ENCODE assay signal across 18 cellular contexts in the genomic region with DNA sequence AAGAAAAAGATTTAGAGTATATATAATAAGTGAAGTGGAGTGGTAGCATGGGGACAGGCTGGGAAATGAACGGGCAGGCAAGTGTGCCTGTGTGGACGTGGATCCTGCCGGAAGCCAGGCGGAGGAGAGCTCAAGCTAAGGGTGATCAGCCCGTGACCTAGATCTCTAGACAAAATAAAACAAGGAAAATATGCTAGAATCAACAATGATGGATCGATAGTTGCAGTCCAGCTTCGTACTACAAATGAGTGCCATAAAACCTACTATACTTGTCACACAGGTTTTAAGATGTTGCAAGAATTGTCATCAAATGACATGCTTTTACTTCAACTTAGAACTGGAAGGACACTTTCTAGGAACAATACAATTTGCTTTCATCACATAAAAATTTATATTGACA. TPM values are rescaled to one million over a fixed set of nuclear protein-coding genes. Genes with fewer than 3 reads are reported as not detected.
"Had no signal": no experiment of that assay in that cellular context is flagged by ENCODE, and none has a peak within 500 bp of the region (broad histone marks: within the 10 kb centered on the region; RNA-seq: fewer than 3 reads in every experiment).

No MANE protein-coding gene starts in this region.

- H3K9me3 ChIP-seq: esophagus squamous epithelium, tibial nerve had no signal

- H3K4me2 ChIP-seq: smooth muscle cell had no signal

- ATAC-seq: activated CD8-positive, alpha-beta memory T cell treated with anti-CD3 and anti-CD28 coated beads, Interleukin-2, amount 10 ng/mL, durations not matched to agents 7 days and 5 days; stimulated activated naive B cell treated with anti-CD40 and anti-IgM and Interleukin-4, amounts not matched to agents 10 μg/mL and 1 μg/mL and 100 μg/mL, for 72 hours had no signal

- H2AFZ ChIP-seq: parathyroid adenoma had no signal

- H3K27ac ChIP-seq: esophagus squamous epithelium, parathyroid adenoma, tibial nerve, WERI-Rb-1 had no signal

- H3K4me3 ChIP-seq: esophagus squamous epithelium, smooth muscle cell, tibial nerve had no signal

- H3K9ac ChIP-seq: parathyroid adenoma had no signal

- DNase-seq: activated CD8-positive, alpha-beta memory T cell treated with anti-CD3 and anti-CD28 coated beads, Interleukin-2, amount 10 ng/mL, durations not matched to agents 7 days and 5 days; activated effector memory CD4-positive, alpha-beta T cell treated with anti-CD3 and anti-CD28 coated beads, Interleukin-2, amount 50 U/mL, for 16 hours; activated naive CD8-positive, alpha-beta T cell treated with anti-CD3 and anti-CD28 coated beads for 36 hours; activated T-cell treated with anti-CD3 and anti-CD28 coated beads, Interleukin-2, amount 50 U/mL, for 24 hours; esophagus squamous epithelium; foreskin fibroblast; glutamatergic neuron; immature natural killer cell; mammary epithelial cell; stimulated activated naive B cell treated with anti-CD40 and anti-IgM and Interleukin-4, amounts not matched to agents 10 μg/mL and 1 μg/mL and 100 μg/mL, for 72 hours; T1000; WERI-Rb-1 had no signal

- H3K4me1 ChIP-seq: parathyroid adenoma had no signal

- H3K27me3 ChIP-seq: esophagus squamous epithelium, tibial nerve had no signal

RNA-seq across cellular contexts. Expression of gene SULT6B1, which starts 40.1 kb away (rescaled TPM):
- total RNA-seq: activated CD8-positive, alpha-beta memory T cell treated with anti-CD3 and anti-CD28 coated beads, Interleukin-2, amount 10 ng/mL, durations not matched to agents 7 days and 5 days; activated naive CD8-positive, alpha-beta T cell treated with anti-CD3 and anti-CD28 coated beads for 36 hours; bronchial epithelial cell; esophagus squamous epithelium; mammary epithelial cell; neural crest cell; smooth muscle cell; subcutaneous adipose tissue; tibial nerve had no signal
- polyA plus RNA-seq: immature natural killer cell, mammary epithelial cell, smooth muscle cell had no signal

RNA-seq across cellular contexts. Expression of gene CEBPZOS, which starts 48.0 kb away (rescaled TPM):
- total RNA-seq: neural crest cell had no signal
